21 cellular contexts compared by ENCODE assay signal in genomic region chr16:56341656-56342397, GRCh38.
"Had no signal": no experiment of that assay in that cellular context is flagged by ENCODE, and none has a peak within 500 bp of the region (broad histone marks: within the 10 kb centered on the region; RNA-seq: fewer than 3 reads in every experiment).

No MANE protein-coding gene starts in this region.

- H3K79me2 ChIP-seq: hepatocyte, parathyroid adenoma had no signal

- H3K4me2 ChIP-seq: hepatocyte had no signal

- H3K36me3 ChIP-seq: cardiac muscle cell, spleen, thoracic aorta, upper lobe of left lung had no signal

- H3K36me3 Mint-ChIP-seq: activated naive CD8-positive, alpha-beta T cell; memory B cell; naive thymus-derived CD8-positive, alpha-beta T cell; stimulated activated naive B cell treated with anti-CD40 and anti-IgM and Interleukin-4, amounts not matched to agents 10 μg/mL and 1 μg/mL and 100 μg/mL, for 72 hours had no signal

- H3K9me3 Mint-ChIP-seq: activated T-helper 1 cell treated with anti-CD3 and anti-CD28 coated beads, Interleukin-12 subunit alpha, Interleukin-12 subunit beta, Interleukin-2, Interleukin-4 antibody, amounts not matched to agents 30 ng/mL and 10 ng/mL and 1 ng/mL, durations not matched to agents 14 hours and 24 hours and 36 hours; memory B cell; naive thymus-derived CD8-positive, alpha-beta T cell; stimulated activated naive B cell treated with anti-CD40 and anti-IgM and Interleukin-4, amounts not matched to agents 10 μg/mL and 1 μg/mL and 100 μg/mL, for 72 hours had no signal

- H3K4me3 Mint-ChIP-seq: activated CD4-positive, alpha-beta T cell treated with anti-CD3 and anti-CD28 coated beads for 36 hours; activated naive CD8-positive, alpha-beta T cell; activated T-helper 1 cell treated with anti-CD3 and anti-CD28 coated beads, Interleukin-12 subunit alpha, Interleukin-12 subunit beta, Interleukin-2, Interleukin-4 antibody, amounts not matched to agents 30 ng/mL and 10 ng/mL and 1 ng/mL, durations not matched to agents 14 hours and 24 hours and 36 hours; memory B cell; naive thymus-derived CD8-positive, alpha-beta T cell; stimulated activated naive B cell treated with anti-CD40 and anti-IgM and Interleukin-4, amounts not matched to agents 10 μg/mL and 1 μg/mL and 100 μg/mL, for 72 hours had no signal

- H3K9me3 ChIP-seq: left ventricle myocardium inferior, mucosa of descending colon, sigmoid colon, spleen, thoracic aorta, upper lobe of left lung had no signal

- H3K27me3 Mint-ChIP-seq: activated CD4-positive, alpha-beta T cell treated with anti-CD3 and anti-CD28 coated beads for 36 hours; activated naive CD8-positive, alpha-beta T cell; memory B cell; naive thymus-derived CD8-positive, alpha-beta T cell; stimulated activated naive B cell treated with anti-CD40 and anti-IgM and Interleukin-4, amounts not matched to agents 10 μg/mL and 1 μg/mL and 100 μg/mL, for 72 hours had no signal

- H3K4me1 ChIP-seq: foreskin keratinocyte, parathyroid adenoma, sigmoid colon, spleen, upper lobe of left lung had no signal

- H3K27ac ChIP-seq: cardiac muscle cell, foreskin keratinocyte, hepatocyte, left ventricle myocardium inferior, parathyroid adenoma, sigmoid colon, spleen, thoracic aorta, upper lobe of left lung had no signal

- H3K4me1 Mint-ChIP-seq: activated CD4-positive, alpha-beta T cell treated with anti-CD3 and anti-CD28 coated beads for 36 hours had no signal

- H2AFZ ChIP-seq: hepatocyte, parathyroid adenoma had no signal

- H3K27ac Mint-ChIP-seq: activated CD4-positive, alpha-beta T cell treated with anti-CD3 and anti-CD28 coated beads for 36 hours; activated naive CD8-positive, alpha-beta T cell; activated T-helper 1 cell treated with anti-CD3 and anti-CD28 coated beads, Interleukin-12 subunit alpha, Interleukin-12 subunit beta, Interleukin-2, Interleukin-4 antibody, amounts not matched to agents 30 ng/mL and 10 ng/mL and 1 ng/mL, durations not matched to agents 14 hours and 24 hours and 36 hours; memory B cell; stimulated activated naive B cell treated with anti-CD40 and anti-IgM and Interleukin-4, amounts not matched to agents 10 μg/mL and 1 μg/mL and 100 μg/mL, for 72 hours had no signal

- H3K9ac ChIP-seq: parathyroid adenoma had no signal

- H3K4me3 ChIP-seq: cardiac muscle cell, dorsolateral prefrontal cortex, hepatocyte, left ventricle myocardium inferior, mucosa of descending colon, sigmoid colon, spleen, thoracic aorta, upper lobe of left lung had no signal

- DNase-seq: activated CD4-positive, alpha-beta T cell treated with anti-CD3 and anti-CD28 coated beads for 36 hours; activated CD4-positive, alpha-beta T cell treated with anti-CD3 and anti-CD28 coated beads, Interleukin-2, amount 50 U/mL, for 48 hours; activated gamma-delta T cell treated with Interleukin-2 at 50 U/mL for 16 hours; amniotic stem cell; dorsolateral prefrontal cortex; foreskin keratinocyte; islet precursor cell; left ventricle myocardium inferior; naive thymus-derived CD8-positive, alpha-beta T cell; sigmoid colon; spleen; stimulated activated naive B cell treated with anti-CD40 and anti-IgM and Interleukin-4, amounts not matched to agents 10 μg/mL and 1 μg/mL and 100 μg/mL, for 72 hours; upper lobe of left lung had no signal

- H3K27me3 ChIP-seq: cardiac muscle cell, dorsolateral prefrontal cortex, foreskin keratinocyte, hepatocyte, sigmoid colon, spleen, upper lobe of left lung had no signal
